ENCODE assay signal across 11 cellular contexts in genomic region chr18:48780151-48781001, GRCh38.
DNase-seq lines count a peak whose midpoint lies in the region; ATAC-seq, FAIRE-seq and TF ChIP-seq lines count a peak whose summit lies in the region.
"Had no signal": no experiment of that assay in that cellular context is flagged by ENCODE, and none has a peak within 500 bp of the region (broad histone marks: within the 10 kb centered on the region; RNA-seq: fewer than 3 reads in every experiment).

No MANE protein-coding gene starts in this region.

- ATAC-seq in K562 = no peak
- no peak for ATAC-seq in GM18498 (IDR thresholded peaks at IDR 0.05; ENCODE audit: unreplicated experiment)

- no peaks in the 10 kb centered on the region for H3K36me3 Mint-ChIP-seq in CD8-positive, alpha-beta memory T cell
- no peaks in the 10 kb centered on the region for H3K36me3 Mint-ChIP-seq in activated CD4-positive, alpha-beta memory T cell treated with anti-CD3 and anti-CD28 coated beads, Interleukin-2, amount 10 ng/mL, durations not matched to agents 7 days and 5 days (ENCODE audit: low read depth)
- H3K36me3 Mint-ChIP-seq: CD4-positive, CD25-positive, alpha-beta regulatory T cell; naive B cell had no signal

- BruUV-seq in K562 (replicated peaks; lab: Mats Ljungman, UMichigan) = no TSS peak

- H3K27ac ChIP-seq in CD8-positive, alpha-beta memory T cell (ENCODE audit: low read depth, low read length) = peak overlapping the region; percentile 38
- H3K27ac ChIP-seq in K562 (ENCODE audit: extremely low read depth, low read depth, low read length) = no peak overlapping the region
- no peak overlapping the region for H3K27ac ChIP-seq in iPS-20b (ENCODE audit: low read length)
- H3K27ac ChIP-seq in Karpas-422 (ENCODE audit: low read length) = no peak overlapping the region

- no peak for TF ChIP-seq EP300 in K562 (IDR thresholded peaks at IDR 0.05; ENCODE audit: low read length)

- H3K9me3 Mint-ChIP-seq in CD8-positive, alpha-beta memory T cell = no peaks in the 10 kb centered on the region
- no peaks in the 10 kb centered on the region for H3K9me3 Mint-ChIP-seq in activated CD4-positive, alpha-beta memory T cell treated with anti-CD3 and anti-CD28 coated beads, Interleukin-2, amount 10 ng/mL, durations not matched to agents 7 days and 5 days
- H3K9me3 Mint-ChIP-seq: activated T-helper 1 cell treated with anti-CD3 and anti-CD28 coated beads, Interleukin-12 subunit alpha, Interleukin-12 subunit beta, Interleukin-2, Interleukin-4 antibody, amounts not matched to agents 30 ng/mL and 10 ng/mL and 1 ng/mL, durations not matched to agents 14 hours and 24 hours and 36 hours; CD4-positive, CD25-positive, alpha-beta regulatory T cell; naive B cell had no signal

- no peak overlapping the region for H3K4me3 Mint-ChIP-seq in CD8-positive, alpha-beta memory T cell
- H3K4me3 Mint-ChIP-seq in activated CD4-positive, alpha-beta memory T cell treated with anti-CD3 and anti-CD28 coated beads, Interleukin-2, amount 10 ng/mL, durations not matched to agents 7 days and 5 days = no peak overlapping the region
- H3K4me3 Mint-ChIP-seq: activated T-helper 1 cell treated with anti-CD3 and anti-CD28 coated beads, Interleukin-12 subunit alpha, Interleukin-12 subunit beta, Interleukin-2, Interleukin-4 antibody, amounts not matched to agents 30 ng/mL and 10 ng/mL and 1 ng/mL, durations not matched to agents 14 hours and 24 hours and 36 hours; CD4-positive, CD25-positive, alpha-beta regulatory T cell had no signal

- DNase-seq in CD8-positive, alpha-beta memory T cell = no peak
- DNase-seq in K562 (ENCODE audit: extremely low read depth in 1 of 4, low spot score in 3 of 4) = peak in 1 of 4 experiments; percentile 15
- DNase-seq in D341Med (ENCODE audit: low spot score) = no peak
- DNase-seq in Karpas-422 = no peak
- DNase-seq in activated CD4-positive, alpha-beta memory T cell treated with anti-CD3 and anti-CD28 coated beads, Interleukin-2, amount 10 ng/mL, durations not matched to agents 7 days and 5 days = no peak
- DNase-seq: CD4-positive, CD25-positive, alpha-beta regulatory T cell; naive B cell had no signal

- H3K4me1 ChIP-seq in CD8-positive, alpha-beta memory T cell (ENCODE audit: insufficient read depth, low read length) = peaks cover 19% of the 10 kb centered on the region
- H3K4me1 ChIP-seq in K562 (replicated peaks in 1 of 2; ENCODE audit: control insufficient read depth in 2 of 2, insufficient read depth in 2 of 2, low read length in 2 of 2) (peaks cover 18 to 42% of the 10 kb centered on the region in 2 experiments), iPS-20b (ENCODE audit: insufficient read depth, low read length) (peaks cover 6% of the 10 kb centered on the region; the same call in 1 of the 2 replicates), skeletal muscle satellite cell (ENCODE audit: control insufficient read depth, insufficient read depth, low read length) (peaks cover 34% of the 10 kb centered on the region), Karpas-422 (ENCODE audit: low read length) (peaks cover 34% of the 10 kb centered on the region)

- H2AFZ ChIP-seq in K562 (ENCODE audit: low read depth, low read length) = no peak overlapping the region
- no peak overlapping the region for H2AFZ ChIP-seq in Karpas-422 (ENCODE audit: low read length)

- H3K4me3 ChIP-seq in CD8-positive, alpha-beta memory T cell (ENCODE audit: low read length) = no peak overlapping the region
- no peak overlapping the region for H3K4me3 ChIP-seq in K562
- H3K4me3 ChIP-seq in iPS-20b (ENCODE audit: low read length) = no peak overlapping the region
- H3K4me3 ChIP-seq in skeletal muscle satellite cell (ENCODE audit: low read length) = peak overlapping the region; percentile 55
- H3K4me3 ChIP-seq in Karpas-422 (ENCODE audit: low read length) = no peak overlapping the region

- H3K36me3 ChIP-seq in CD8-positive, alpha-beta memory T cell (ENCODE audit: insufficient read depth, low read length) = no peaks in the 10 kb centered on the region
- H3K36me3 ChIP-seq in K562 (ENCODE audit: control insufficient read depth, insufficient read depth, low read length) (no peaks in the 10 kb centered on the region), iPS-20b (ENCODE audit: insufficient read depth, low read depth, low read length) (no peaks in the 10 kb centered on the region), skeletal muscle satellite cell (ENCODE audit: insufficient read depth, low read length) (peaks cover 15% of the 10 kb centered on the region), Karpas-422 (ENCODE audit: insufficient read depth, low read length) (no peaks in the 10 kb centered on the region)

- TF ChIP-seq RAD21 in K562 (CRISPR knock-in tag; conservative IDR thresholded peaks at IDR 0.05 in 1 of 2, IDR thresholded peaks at IDR 0.05 in 1 of 2) = no peak

- no peaks in the 10 kb centered on the region for H3K27me3 ChIP-seq in CD8-positive, alpha-beta memory T cell (ENCODE audit: insufficient read depth, low read length, poor library complexity, severe bottlenecking)
- no peaks in the 10 kb centered on the region for H3K27me3 ChIP-seq in K562 (ENCODE audit: control insufficient read depth in 2 of 2, insufficient read depth in 2 of 2, low read length in 2 of 2)
- H3K27me3 ChIP-seq in iPS-20b (ENCODE audit: insufficient read depth, low read length) = no peaks in the 10 kb centered on the region
- H3K27me3 ChIP-seq in skeletal muscle satellite cell (ENCODE audit: control insufficient read depth, insufficient read depth, low read length) = no peaks in the 10 kb centered on the region
- H3K27me3 ChIP-seq in Karpas-422 (ENCODE audit: low read length) = no peaks in the 10 kb centered on the region

- no peak for TF ChIP-seq CTCF in K562 (IDR thresholded peaks at IDR 0.05 in 2 of 3, conservative IDR thresholded peaks at IDR 0.05 in 1 of 3; ENCODE audit: insufficient read depth in 2 of 3, low read depth in 1 of 3, low read length in 3 of 3)

- POLR2A ChIA-PET in CD8-positive, alpha-beta memory T cell (lab: Charles Lee) = no interaction called here
- POLR2A ChIA-PET in K562 (lab: Yijun Ruan, JAX) = interaction anchor here (0.5 to 1.0 kb wide), 3 partner anchors 17 to 234 kb away, joined by 3 to 4 read pairs (median 3); no protein-coding TSS in a partner anchor
- POLR2A ChIA-PET in activated CD4-positive, alpha-beta memory T cell treated with anti-CD3 and anti-CD28 coated beads, Interleukin-2, amount 10 ng/mL, durations not matched to agents 7 days and 5 days (lab: Charles Lee) = interaction anchor here (1.9 kb wide), 1 partner anchor 168 kb away, joined by 4 read pairs; no protein-coding TSS in a partner anchor

- in situ Hi-C loops in K562 (cut with MboI) = no loop called here

- peaks cover 17 to 41% (median 19%) of the 10 kb centered on the region in 3 donors for H3K4me1 Mint-ChIP-seq in CD8-positive, alpha-beta memory T cell
- peaks cover 24% of the 10 kb centered on the region for H3K4me1 Mint-ChIP-seq in activated CD4-positive, alpha-beta memory T cell treated with anti-CD3 and anti-CD28 coated beads, Interleukin-2, amount 10 ng/mL, durations not matched to agents 7 days and 5 days

- CTCF ChIA-PET in CD8-positive, alpha-beta memory T cell (lab: Charles Lee) = interaction anchor here (0.8 to 1.0 kb wide), 3 partner anchors 9 to 261 kb away, joined by 3 read pairs; no protein-coding TSS in a partner anchor
- CTCF ChIA-PET in K562 (lab: Yijun Ruan, JAX; ENCODE audit: low intra/inter-chr PET ratio) = no interaction called here
- CTCF ChIA-PET in activated CD4-positive, alpha-beta memory T cell treated with anti-CD3 and anti-CD28 coated beads, Interleukin-2, amount 10 ng/mL, durations not matched to agents 7 days and 5 days (lab: Charles Lee) = interaction anchor here (0.5 kb wide), 1 partner anchor 208 kb away, joined by 3 read pairs; no protein-coding TSS in a partner anchor

- H3K9me2 ChIP-seq in Karpas-422 (replicated peaks; ENCODE audit: insufficient read depth, low read length) = no peaks in the 10 kb centered on the region

- TF ChIP-seq POLR2A in K562 (conservative IDR thresholded peaks at IDR 0.05) = no peak

- H3K27me3 Mint-ChIP-seq in CD8-positive, alpha-beta memory T cell = peaks cover 0 to 2% of the 10 kb centered on the region in 2 donors
- H3K27me3 Mint-ChIP-seq in activated CD4-positive, alpha-beta memory T cell treated with anti-CD3 and anti-CD28 coated beads, Interleukin-2, amount 10 ng/mL, durations not matched to agents 7 days and 5 days = no peaks in the 10 kb centered on the region
- H3K27me3 Mint-ChIP-seq: CD4-positive, CD25-positive, alpha-beta regulatory T cell had no signal

- no peak for FAIRE-seq in K562 (lab: Jason Lieb, UNC)

- H3K79me2 ChIP-seq in K562 (ENCODE audit: control insufficient read depth, insufficient read depth, low read length) = no peaks in the 10 kb centered on the region
- no peaks in the 10 kb centered on the region for H3K79me2 ChIP-seq in Karpas-422 (ENCODE audit: low read length)

- H4K20me1 ChIP-seq in K562 (replicated peaks; ENCODE audit: control insufficient read depth, insufficient read depth, low read length) = peaks cover 27% of the 10 kb centered on the region
- H4K20me1 ChIP-seq in Karpas-422 (ENCODE audit: insufficient read depth, low read depth, low read length) = no peaks in the 10 kb centered on the region

- H3K27ac Mint-ChIP-seq in CD8-positive, alpha-beta memory T cell = peak overlapping the region in 1 of 8 donors; percentile 38
- H3K27ac Mint-ChIP-seq in activated CD4-positive, alpha-beta memory T cell treated with anti-CD3 and anti-CD28 coated beads, Interleukin-2, amount 10 ng/mL, durations not matched to agents 7 days and 5 days = no peak overlapping the region
- H3K27ac Mint-ChIP-seq: activated T-helper 1 cell treated with anti-CD3 and anti-CD28 coated beads, Interleukin-12 subunit alpha, Interleukin-12 subunit beta, Interleukin-2, Interleukin-4 antibody, amounts not matched to agents 30 ng/mL and 10 ng/mL and 1 ng/mL, durations not matched to agents 14 hours and 24 hours and 36 hours; CD4-positive, CD25-positive, alpha-beta regulatory T cell had no signal

- no peak overlapping the region for H3K9ac ChIP-seq in K562 (ENCODE audit: insufficient read depth in 1 of 2, low read depth in 2 of 2, low read length in 2 of 2)
- H3K9ac ChIP-seq in iPS-20b (ENCODE audit: low read depth, low read length) = peak overlapping the region; percentile 5; the same call in 1 of the 2 replicates
- H3K9ac ChIP-seq in skeletal muscle satellite cell (ENCODE audit: low read depth, low read length) = peak overlapping the region; percentile 72
- H3K9ac ChIP-seq in Karpas-422 (ENCODE audit: low read length) = no peak overlapping the region

- H3K9me1 ChIP-seq in K562 (ENCODE audit: control insufficient read depth, insufficient read depth, low read length) = no peaks in the 10 kb centered on the region

- H3K4me2 ChIP-seq in K562 (ENCODE audit: insufficient read depth, low read length) (no peak overlapping the region), skeletal muscle satellite cell (ENCODE audit: low read length) (peak overlapping the region; percentile 76), Karpas-422 (ENCODE audit: low read depth, low read length, poor library complexity, severe bottlenecking) (no peak overlapping the region)

- intact Hi-C loops in K562 (cut with micrococcal nuclease) = loop anchor here (2.0 to 10.0 kb wide), 3 partner anchors 114 to 398 kb away; no protein-coding TSS in a partner anchor

- WGBS in K562 (ENCODE audit: insufficient coverage, low coverage, missing lambda C conversion rate) = 39% methylated on average over 18 of the region's 19 CpGs

- no peaks in the 10 kb centered on the region for H3K9me3 ChIP-seq in CD8-positive, alpha-beta memory T cell (ENCODE audit: low read length)
- H3K9me3 ChIP-seq in K562 (replicated peaks; ENCODE audit: control insufficient read depth, insufficient read depth, low read depth, low read length) = no peaks in the 10 kb centered on the region
- H3K9me3 ChIP-seq in iPS-20b (ENCODE audit: insufficient read depth, low read depth, low read length) = no peaks in the 10 kb centered on the region
- no peaks in the 10 kb centered on the region for H3K9me3 ChIP-seq in skeletal muscle satellite cell (replicated peaks; ENCODE audit: low read length)
- no peaks in the 10 kb centered on the region for H3K9me3 ChIP-seq in Karpas-422 (ENCODE audit: low read length)

Comparison
In these comparisons a context has a peak if more than half of its experiments do, and no peak if none do; other contexts are left out.
1. H3K9ac ChIP-seq: peak in iPS-20b (single experiment) and skeletal muscle satellite cell (single experiment); none in K562 (0 of 2) and Karpas-422 (single experiment).